ENCODE assay signal across 1 cellular context in genomic region chr21:32592929-32593502, GRCh38.
TF ChIP-seq lines count a peak whose summit lies in the region.

No MANE protein-coding gene starts in this region.

TF ChIP-seq in HepG2, 621 proteins besides CTCF, POLR2A, EP300 and RAD21 (continued from another document):
- TF ChIP-seq SKIL (CRISPR knock-in tag; IDR thresholded peaks at IDR 0.05; ENCODE audit: borderline replicate concordance) (peak; percentile 94), GMEB1 (CRISPR knock-in tag; IDR thresholded peaks at IDR 0.05; ENCODE audit: borderline replicate concordance) (peak; percentile 60; the same call in 1 of the 2 replicates), TCF7 (IDR thresholded peaks at IDR 0.05; ENCODE audit: low read depth) (peak; percentile 87), MEIS1 (CRISPR knock-in tag; IDR thresholded peaks at IDR 0.05; ENCODE audit: borderline replicate concordance) (peak; percentile 95; the same call in 1 of the 2 replicates), ZSCAN20 (CRISPR knock-in tag; IDR thresholded peaks at IDR 0.05; ENCODE audit: borderline replicate concordance) (peak; percentile 26; the same call in 1 of the 2 replicates), JUND (CRISPR knock-in tag; IDR thresholded peaks at IDR 0.05) (peak; percentile 84), AHR (CRISPR knock-in tag; IDR thresholded peaks at IDR 0.05) (no peak), ATF7 (IDR thresholded peaks at IDR 0.05) (no peak), ATF7 (CRISPR knock-in tag; IDR thresholded peaks at IDR 0.05) (peak; percentile 43; the same call in 1 of the 2 replicates), ZMYM2 (CRISPR knock-in tag; IDR thresholded peaks at IDR 0.05) (peak; percentile 91), IRF2 (CRISPR knock-in tag; IDR thresholded peaks at IDR 0.05) (peak; percentile 84), GPN1 (CRISPR knock-in tag; IDR thresholded peaks at IDR 0.05; ENCODE audit: borderline replicate concordance) (no peak), TRAFD1 (CRISPR knock-in tag; IDR thresholded peaks at IDR 0.05; ENCODE audit: borderline replicate concordance) (0 out of 2 replicates have a peak, but pooled peaks have one; percentile 79), ZNF577 (CRISPR knock-in tag; IDR thresholded peaks at IDR 0.05; ENCODE audit: borderline replicate concordance, low read depth) (no peak), ELF1 (CRISPR knock-in tag; IDR thresholded peaks at IDR 0.05) (peak; percentile 42; the same call in 1 of the 2 replicates), ESRRA (CRISPR knock-in tag; IDR thresholded peaks at IDR 0.05; ENCODE audit: low read depth) (peak; percentile 96), GFI1 (CRISPR knock-in tag; IDR thresholded peaks at IDR 0.05; ENCODE audit: borderline replicate concordance) (peak; percentile 100), GTF2F1 (IDR thresholded peaks at IDR 0.05; ENCODE audit: low read length) (no peak), ATF3 (CRISPR knock-in tag; IDR thresholded peaks at IDR 0.05) (0 out of 2 replicates have a peak, but pooled peaks have one; percentile 23)
